In genomic region chr19:15331419-15332310, GRCh38 we compare ENCODE assay signal across 8 cellular contexts. TPM values are rescaled to one million over a fixed set of nuclear protein-coding genes. Genes with fewer than 3 reads are reported as not detected.
DNase-seq lines count a peak whose midpoint lies in the region; ATAC-seq, FAIRE-seq and TF ChIP-seq lines count a peak whose summit lies in the region.

No MANE protein-coding gene starts in this region.

- H3K27ac ChIP-seq in foreskin keratinocyte (peak overlapping the region; percentile 90), testis (peak overlapping the region; percentile 93 to 94)

- H3K4me1 ChIP-seq in foreskin keratinocyte (peaks cover 11% of the 10 kb centered on the region), testis (peaks cover 48% of the 10 kb centered on the region)

- intact Hi-C loops in testis (cut with DNase I; ENCODE audit: low total_unique reads): loop anchor here (10.0 kb wide), 1 partner anchor 67 kb away; no protein-coding TSS in a partner anchor

- H3K36me3 ChIP-seq in testis (ENCODE audit: low read depth, missing control alignments): no peaks in the 10 kb centered on the region

- H3K4me3 ChIP-seq in testis: peak overlapping the region; percentile 89 to 96

- DNase-seq in NCI-H1436 (lab: John Stamatoyannopoulos, UW) (peak; percentile 19), NCI-H1436 treated with DMSO at 0.1 percent for 48 hours (lab: John Stamatoyannopoulos, UW) (no peak), RCC 7860 (ENCODE audit: low spot score) (peak; percentile 13), foreskin keratinocyte (no peak), nucleus accumbens (lab: John Stamatoyannopoulos, UW) (peak in 38 of 56 donors; percentile 7 to 78 (median 39)), testis (peak; percentile 56)
- peak; percentile 48 for DNase-seq in activated effector memory CD4-positive, alpha-beta T cell treated with Interleukin-2 at 50 U/mL for 16 hours

- TF ChIP-seq POLR2A in testis (IDR thresholded peaks at IDR 0.05): no peak

- H3K27me3 ChIP-seq in foreskin keratinocyte (no peaks in the 10 kb centered on the region), testis (no peaks in the 10 kb centered on the region)

- no peak for FAIRE-seq in RCC 7860 (lab: Jason Lieb, UNC)

- TF ChIP-seq CTCF in foreskin keratinocyte (conservative IDR thresholded peaks at IDR 0.05) (no peak), testis (IDR thresholded peaks at IDR 0.05) (no peak)

- ATAC-seq in HG03025 (IDR thresholded peaks at IDR 0.05; ENCODE audit: low FRiP score, unreplicated experiment) (peak; percentile 40), foreskin keratinocyte (peak; percentile 39)

- H3K9me3 ChIP-seq in testis: no peaks in the 10 kb centered on the region

- 0 to 1% methylated on average over 28 to 30 of the region's 122 CpGs for WGBS in testis, 2 donors

RNA-seq across cellular contexts. Expression of gene BRD4, which starts 0.7 kb away (rescaled TPM):
- total RNA-seq in foreskin keratinocyte (27.3 and 27.8 TPM in 2 replicates), testis (100 to 1,000 TPM; 106 to 109 TPM)
- polyA plus RNA-seq in foreskin keratinocyte (11.5 and 13.5 TPM in 2 replicates), testis (ENCODE audit: insufficient read depth, low read depth, low replicate concordance) (59.2 TPM)

RNA-seq across cellular contexts. Expression of gene AKAP8, which starts 47.9 kb away (rescaled TPM):
- total RNA-seq in foreskin keratinocyte (20.8 and 23.4 TPM in 2 replicates), testis (10 to 100 TPM; 44.0 to 46.3 TPM)
- polyA plus RNA-seq in foreskin keratinocyte (11.2 and 11.9 TPM in 2 replicates), testis (ENCODE audit: insufficient read depth, low read depth, low replicate concordance) (20.1 TPM)

Comparison
In these comparisons a context has a peak if more than half of its experiments do, and no peak if none do; other contexts are left out.
1. DNase-seq: peak in NCI-H1436 (single experiment), RCC 7860 (single experiment), activated effector memory CD4-positive, alpha-beta T cell treated with Interleukin-2 at 50 U/mL for 16 hours (single experiment), nucleus accumbens (38 of 56) and testis (single experiment); none in NCI-H1436 treated with DMSO at 0.1 percent for 48 hours (single experiment) and foreskin keratinocyte (0 of 2).